14 cellular contexts compared by ENCODE assay signal in genomic region chr6:157984165-157984564, GRCh38. TPM values are rescaled to one million over a fixed set of nuclear protein-coding genes. Genes with fewer than 3 reads are reported as not detected.
DNase-seq lines count a peak whose midpoint lies in the region; ATAC-seq, FAIRE-seq and TF ChIP-seq lines count a peak whose summit lies in the region.
"Had no signal": no experiment of that assay in that cellular context is flagged by ENCODE, and none has a peak within 500 bp of the region (broad histone marks: within the 10 kb centered on the region; RNA-seq: fewer than 3 reads in every experiment).

No MANE protein-coding gene starts in this region.

- H2AFZ ChIP-seq in HepG2 (ENCODE audit: low read length) = no peak overlapping the region

- DNase-seq in HepG2 (ENCODE audit: low spot score) (no peak), right lobe of liver (no peak), immature natural killer cell (no peak), type B pancreatic cell (ENCODE audit: extremely low spot score, unreplicated experiment) (no peak), HPDE6-E6E7 (ENCODE audit: extremely low spot score) (no peak), NCI-H1417 (lab: John Stamatoyannopoulos, UW) (no peak), NCI-H510A treated with DMSO at 0.1 percent for 48 hours (lab: John Stamatoyannopoulos, UW) (no peak)
- no peak for DNase-seq in activated CD8-positive, alpha-beta T cell treated with anti-CD3 and anti-CD28 coated beads, Interleukin-2, amount 10 ng/mL, durations not matched to agents 7 days and 5 days
- DNase-seq: activated B cell treated with CpG ODN at 0.5 μM for 24 hours; NCI-H1436 treated with DMSO at 0.1 percent for 48 hours; stimulated activated CD4-positive, alpha-beta T cell treated with anti-CD3 and anti-CD28 coated beads, Interleukin-1b, Interleukin-23, amount 100 ng/mL, for 48 hours had no signal

- no peak overlapping the region for H3K27ac Mint-ChIP-seq in activated CD8-positive, alpha-beta T cell treated with anti-CD3 and anti-CD28 coated beads, Interleukin-2, amount 10 ng/mL, durations not matched to agents 7 days and 5 days
- H3K27ac Mint-ChIP-seq in immature natural killer cell = peak overlapping the region in 4 of 6 donors; percentile 41 to 77 (median 66)
- H3K27ac Mint-ChIP-seq in type B pancreatic cell = no peak overlapping the region
- H3K27ac Mint-ChIP-seq: activated B cell treated with CpG ODN at 0.5 μM for 24 hours, memory B cell had no signal

- no peak for FAIRE-seq in HepG2 (lab: Jason Lieb, UNC)

- H3K4me1 ChIP-seq in HepG2 (ENCODE audit: insufficient read depth, low read length) (peaks cover 82% of the 10 kb centered on the region), right lobe of liver (peaks cover 0 to 25% (median 10%) of the 10 kb centered on the region in 4 donors)

- H3K36me3 ChIP-seq in HepG2 (replicated peaks in 1 of 2; ENCODE audit: control insufficient read depth in 1 of 2, insufficient read depth in 2 of 2, low read length in 2 of 2) = peaks cover 6 to 10% of the 10 kb centered on the region in 2 experiments; a peak in 3 of 5 replicates
- H3K36me3 ChIP-seq in right lobe of liver = no peaks in the 10 kb centered on the region

- in situ Hi-C loops in HepG2 (cut with HindIII; ENCODE audit: extremely low pct_ligation_motif_present, low pct_unique_long_range_greater_than_20kb) = loop anchor here (5.0 kb wide), 1 partner anchor 88 kb away; no protein-coding TSS in a partner anchor

- no peaks in the 10 kb centered on the region for H3K9me3 Mint-ChIP-seq in activated CD8-positive, alpha-beta T cell treated with anti-CD3 and anti-CD28 coated beads, Interleukin-2, amount 10 ng/mL, durations not matched to agents 7 days and 5 days (ENCODE audit: insufficient read depth)
- H3K9me3 Mint-ChIP-seq in immature natural killer cell = no peaks in the 10 kb centered on the region
- no peaks in the 10 kb centered on the region for H3K9me3 Mint-ChIP-seq in type B pancreatic cell
- H3K9me3 Mint-ChIP-seq: activated B cell treated with CpG ODN at 0.5 μM for 24 hours; activated naive CD4-positive, alpha-beta T cell treated with anti-CD3 and anti-CD28 coated beads, Interleukin-2, amount 50 U/mL, for 72 hours; memory B cell had no signal

- POLR2A ChIA-PET in HepG2 (lab: Yijun Ruan, JAX) = interaction anchor here (1.2 to 16.1 kb wide), 4 partner anchors 9 to 57 kb away, joined by 7 to 345 read pairs (median 36); no protein-coding TSS in a partner anchor
- POLR2A ChIA-PET in activated CD8-positive, alpha-beta T cell treated with anti-CD3 and anti-CD28 coated beads, Interleukin-2, amount 10 ng/mL, durations not matched to agents 7 days and 5 days (lab: Charles Lee) = interaction anchor here (0.6 to 2.1 kb wide), 3 partner anchors 12 to 78 kb away, joined by 3 to 6 read pairs (median 3); no protein-coding TSS in a partner anchor

- H3K27me3 ChIP-seq in HepG2 (ENCODE audit: control insufficient read depth in 1 of 2, insufficient read depth in 2 of 2, low read length in 2 of 2) = no peaks in the 10 kb centered on the region; a peak in 1 of 5 replicates
- no peaks in the 10 kb centered on the region for H3K27me3 ChIP-seq in right lobe of liver
- H3K27me3 ChIP-seq: SJSA1 had no signal

- H3K9me3 ChIP-seq in HepG2 (ENCODE audit: low read length) (no peaks in the 10 kb centered on the region), right lobe of liver (no peaks in the 10 kb centered on the region)

- no peaks in the 10 kb centered on the region for H3K27me3 Mint-ChIP-seq in activated CD8-positive, alpha-beta T cell treated with anti-CD3 and anti-CD28 coated beads, Interleukin-2, amount 10 ng/mL, durations not matched to agents 7 days and 5 days (ENCODE audit: low read depth)
- peaks cover 4 to 7% (median 6%) of the 10 kb centered on the region in 3 donors for H3K27me3 Mint-ChIP-seq in immature natural killer cell (ENCODE audit: low read depth in 3 of 3)
- peaks cover 9% of the 10 kb centered on the region for H3K27me3 Mint-ChIP-seq in type B pancreatic cell
- H3K27me3 Mint-ChIP-seq: activated B cell treated with CpG ODN at 0.5 μM for 24 hours, memory B cell had no signal

- H3K4me3 Mint-ChIP-seq in activated CD8-positive, alpha-beta T cell treated with anti-CD3 and anti-CD28 coated beads, Interleukin-2, amount 10 ng/mL, durations not matched to agents 7 days and 5 days = peak overlapping the region; percentile 51
- H3K4me3 Mint-ChIP-seq in immature natural killer cell = peak overlapping the region; percentile 71 to 83 (median 75)
- H3K4me3 Mint-ChIP-seq in type B pancreatic cell = peak overlapping the region; percentile 63
- H3K4me3 Mint-ChIP-seq: activated B cell treated with CpG ODN at 0.5 μM for 24 hours had no signal

- H3K4me2 ChIP-seq in HepG2 (ENCODE audit: low read depth, low read length) = peak overlapping the region; percentile 95

- no TSS peak for BruUV-seq in HepG2 (replicated peaks; lab: Mats Ljungman, UMichigan)

- ATAC-seq in HepG2 (no peak), right lobe of liver (no peak)
- ATAC-seq in activated CD8-positive, alpha-beta T cell treated with anti-CD3 and anti-CD28 coated beads, Interleukin-2, amount 10 ng/mL, durations not matched to agents 7 days and 5 days = no peak

- peaks cover 15% of the 10 kb centered on the region for H4K20me1 ChIP-seq in HepG2 (ENCODE audit: insufficient read depth, low read length)

- TF ChIP-seq CTCF in HepG2 (CRISPR knock-in tag; IDR thresholded peaks at IDR 0.05) (no peak), right lobe of liver (IDR thresholded peaks at IDR 0.05) (no peak), type B pancreatic cell (conservative IDR thresholded peaks at IDR 0.05) (no peak)

- TF ChIP-seq EP300 in HepG2 (IDR thresholded peaks at IDR 0.05; ENCODE audit: low read depth in 2 of 2, low read length in 2 of 2) (no peak), HepG2 (CRISPR knock-in tag; IDR thresholded peaks at IDR 0.05; ENCODE audit: borderline replicate concordance) (no peak)

- H3K4me3 ChIP-seq in HepG2 (replicated peaks in 1 of 3; ENCODE audit: insufficient read depth in 1 of 3, low read depth in 2 of 3, low read length in 3 of 3) = peak overlapping the region; percentile 70 to 88 (median 77)
- H3K4me3 ChIP-seq in right lobe of liver = no peak overlapping the region
- H3K4me3 ChIP-seq: SJSA1 had no signal

- H3K79me2 ChIP-seq in HepG2 (ENCODE audit: insufficient read depth, low read length) = peaks cover 65% of the 10 kb centered on the region

- H3K27ac ChIP-seq in HepG2 (ENCODE audit: extremely low read length, insufficient read depth, low read length) = peak overlapping the region; percentile 96
- H3K27ac ChIP-seq in right lobe of liver = no peak overlapping the region
- H3K27ac ChIP-seq: SJSA1 had no signal

- peak overlapping the region; percentile 97; the same call in 1 of the 2 replicates for H3K9ac ChIP-seq in HepG2 (ENCODE audit: insufficient read depth, low read depth, low read length)

- WGBS in HepG2 (ENCODE audit: low lambda C conversion rate) = 91% methylated on average over 4 of the region's 4 CpGs
- 100% methylated on average over 4 of the region's 4 CpGs for WGBS in right lobe of liver (ENCODE audit: insufficient coverage, low coverage, low lambda C conversion rate, missing lambda C conversion rate)

- no peak for TF ChIP-seq RAD21 in HepG2 (CRISPR knock-in tag; IDR thresholded peaks at IDR 0.05)

- TF ChIP-seq POLR2A in HepG2 (IDR thresholded peaks at IDR 0.05; ENCODE audit: insufficient read depth in 1 of 2, low read depth in 2 of 2, low read length in 2 of 2) (no peak), right lobe of liver (IDR thresholded peaks at IDR 0.05) (no peak)

- CTCF ChIA-PET in HepG2 (lab: Yijun Ruan, JAX; ENCODE audit: low intra/inter-chr PET ratio, low total read pairs) = no interaction called here
- CTCF ChIA-PET in activated CD8-positive, alpha-beta T cell treated with anti-CD3 and anti-CD28 coated beads, Interleukin-2, amount 10 ng/mL, durations not matched to agents 7 days and 5 days (lab: Charles Lee) = interaction anchor here (0.7 to 3.7 kb wide), 7 partner anchors 10 to 344 kb away, joined by 3 to 40 read pairs (median 4); no protein-coding TSS in a partner anchor

- intact Hi-C loops in HepG2 (cut with micrococcal nuclease; ENCODE audit: unreplicated experiment) (no loop called here), right lobe of liver (cut with DNase I) (loop anchor here in 1 of 2 donors (5.0 kb wide), 1 partner anchor 88 kb away; no protein-coding TSS in a partner anchor)

- H3K4me1 Mint-ChIP-seq in activated CD8-positive, alpha-beta T cell treated with anti-CD3 and anti-CD28 coated beads, Interleukin-2, amount 10 ng/mL, durations not matched to agents 7 days and 5 days (ENCODE audit: low read depth) = peaks cover 74% of the 10 kb centered on the region
- H3K4me1 Mint-ChIP-seq in immature natural killer cell (peaks cover 49 to 65% of the 10 kb centered on the region in 2 donors), type B pancreatic cell (ENCODE audit: unreplicated experiment) (peaks cover 24% of the 10 kb centered on the region)

- H3K36me3 Mint-ChIP-seq in activated CD8-positive, alpha-beta T cell treated with anti-CD3 and anti-CD28 coated beads, Interleukin-2, amount 10 ng/mL, durations not matched to agents 7 days and 5 days (ENCODE audit: low read depth) = peaks cover 5% of the 10 kb centered on the region
- H3K36me3 Mint-ChIP-seq in immature natural killer cell (no peaks in the 10 kb centered on the region), type B pancreatic cell (no peaks in the 10 kb centered on the region)
- H3K36me3 Mint-ChIP-seq: memory B cell had no signal

RNA-seq across cellular contexts. Expression of gene SYNJ2, which starts 2.5 kb away (rescaled TPM):
- total RNA-seq in HepG2 (2016; rRNA removed; fragmentation: Illumina TruSeq; extraction: Trizol) (39.0 and 39.1 TPM in 2 replicates), right lobe of liver (1 to 10 TPM; 3.2 to 7.4 (median 4.2) TPM), type B pancreatic cell (ENCODE audit: low replicate concordance) (17.0 and 31.2 TPM in 2 replicates)
- 50.4 and 51.2 TPM in 2 replicates for total RNA-seq in HepG2 (2016; cell fraction: cytosol; rRNA removed; fragmentation: Illumina TruSeq; extraction: Trizol; ENCODE audit: low read depth)
- total RNA-seq in HepG2 (2016; cell fraction: insoluble cytoplasmic fraction; rRNA removed; fragmentation: Illumina TruSeq; extraction: Trizol) = 32.6 and 44.6 TPM in 2 replicates
- 52.4 and 52.9 TPM in 2 replicates for total RNA-seq in HepG2 (2016; cell fraction: membrane; rRNA removed; fragmentation: Illumina TruSeq; extraction: Trizol)
- 33.3 and 38.2 TPM in 2 replicates for total RNA-seq in HepG2 (2016; cell fraction: nucleus; rRNA removed; fragmentation: Illumina TruSeq; extraction: Trizol)
- polyA plus RNA-seq in HepG2 (2011; rRNA removed) (57.6 and 59.5 TPM in 2 replicates), immature natural killer cell (10 to 100 TPM in 2 of 3 donors, 1 to 10 TPM in 1; 8.7 to 22.0 (median 12.5) TPM)
- 44.7 and 49.0 TPM in 2 replicates for polyA plus RNA-seq in HepG2 (2011; cell fraction: cytosol; rRNA removed)
- polyA plus RNA-seq in HepG2 (2011; cell fraction: nucleus; rRNA removed) = 85.9 and 86.7 TPM in 2 replicates
- 53.7 and 59.9 TPM in 2 replicates for polyA plus RNA-seq in HepG2 (2012)
- polyA plus RNA-seq in HepG2 (2016; cell fraction: cytosol; fragmentation: Illumina TruSeq; extraction: Trizol; ENCODE audit: low read depth) = 53.0 and 54.8 TPM in 2 replicates
- 28.2 and 29.0 TPM in 2 replicates for polyA plus RNA-seq in HepG2 (2016; cell fraction: insoluble cytoplasmic fraction; fragmentation: Illumina TruSeq; extraction: Trizol; ENCODE audit: low read depth)
- 41.5 and 42.8 TPM in 2 replicates for polyA plus RNA-seq in HepG2 (2016; cell fraction: membrane; fragmentation: Illumina TruSeq; extraction: Trizol; ENCODE audit: low read depth)
- polyA plus RNA-seq in HepG2 (2016; cell fraction: nucleus; fragmentation: Illumina TruSeq; extraction: Trizol; ENCODE audit: insufficient read depth, low read depth) = 49.3 and 52.0 TPM in 2 replicates
- polyA minus RNA-seq in HepG2 (2011; rRNA and poly(A)+ RNA removed; ENCODE audit: low replicate concordance) = 21.9 and 161 TPM in 2 replicates
- 57.2 and 71.5 TPM in 2 replicates for polyA minus RNA-seq in HepG2 (2011; cell fraction: cytosol; rRNA and poly(A)+ RNA removed)
- 135 and 148 TPM in 2 replicates for polyA minus RNA-seq in HepG2 (2011; cell fraction: nucleus; rRNA and poly(A)+ RNA removed)
- total RNA-seq in activated CD8-positive, alpha-beta T cell treated with anti-CD3 and anti-CD28 coated beads, Interleukin-2, amount 10 ng/mL, durations not matched to agents 7 days and 5 days = 10 to 100 TPM; 38.2 to 38.5 TPM

Comparison
In these comparisons a context has a peak if more than half of its experiments do, and no peak if none do; other contexts are left out.
1. H3K4me3 ChIP-seq: peak in HepG2 (3 of 3); none in right lobe of liver (0 of 3).
2. H3K27ac Mint-ChIP-seq: peak in immature natural killer cell (4 of 6); none in activated CD8-positive, alpha-beta T cell treated with anti-CD3 and anti-CD28 coated beads, Interleukin-2, amount 10 ng/mL, durations not matched to agents 7 days and 5 days (single experiment) and type B pancreatic cell (single experiment).
3. Peak in every context shown above with its lines, with median percentiles within 50 percentile points of each other: H3K4me3 Mint-ChIP-seq.